In the genomic region with DNA sequence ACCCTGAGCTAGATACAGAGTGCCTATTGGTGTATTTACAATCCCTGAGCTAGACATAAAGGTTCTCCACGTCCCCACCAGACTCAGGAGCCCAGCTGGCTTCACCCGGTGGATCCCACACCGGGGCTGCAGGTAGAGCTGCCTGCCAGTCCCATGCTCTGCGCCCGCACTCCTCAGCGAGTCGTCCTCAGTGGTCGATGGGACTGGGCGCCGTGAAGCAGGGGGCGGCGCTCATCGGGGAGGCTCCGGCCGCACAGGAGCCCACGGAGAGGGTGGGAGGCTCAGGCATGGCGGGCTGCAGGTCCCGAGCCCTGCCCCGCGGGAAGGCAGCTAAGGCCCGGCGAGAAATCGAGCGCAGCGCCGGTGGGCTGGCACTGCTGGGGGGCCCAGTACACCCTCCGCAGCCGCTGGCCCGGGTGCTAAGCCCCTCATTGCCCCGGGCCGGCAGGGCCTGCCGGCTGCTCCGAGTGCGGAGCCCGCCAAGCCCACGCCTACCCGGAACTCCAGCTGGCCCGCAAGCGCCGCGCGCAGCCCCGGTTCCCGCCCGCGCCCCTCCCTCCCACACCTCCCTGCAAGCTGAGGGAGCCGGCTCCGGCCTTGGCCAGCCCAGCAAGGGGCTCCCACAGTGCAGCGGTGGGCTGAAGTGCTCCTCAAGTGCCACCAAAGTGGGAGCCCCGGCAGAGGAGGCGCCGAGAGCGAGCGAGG, we compare ENCODE assay signal across 11 cellular contexts. TPM values are rescaled to one million over a fixed set of nuclear protein-coding genes. Genes with fewer than 3 reads are reported as not detected.
A peak's percentile ranks its signal among the peaks of the same experiment; 100 is the strongest.
DNase-seq lines count a peak whose midpoint lies in the region; ATAC-seq and TF ChIP-seq lines count a peak whose summit lies in the region.
"Not testable (repeated sequence)": the region's sequence is repeated elsewhere in the genome, so short reads cannot be mapped to it uniquely, and the experiment has no call there.
"Had no signal": no experiment of that assay in that cellular context is flagged by ENCODE, and none has a peak within 500 bp of the region (broad histone marks: within the 10 kb centered on the region; RNA-seq: fewer than 3 reads in every experiment).

No MANE protein-coding gene starts in this region.

- H3K27ac Mint-ChIP-seq in HFFc6, result not testable (repeated sequence)
- peak overlapping the region; percentile 76 to 93 for H3K27ac Mint-ChIP-seq in T-cell
- peak overlapping the region; percentile 55 for H3K27ac Mint-ChIP-seq in activated naive CD4-positive, alpha-beta T cell treated with anti-CD3 and anti-CD28 coated beads, Interleukin-2, amount 50 U/mL, for 24 hours
- H3K27ac Mint-ChIP-seq in naive thymus-derived CD8-positive, alpha-beta T cell, result peak overlapping the region; percentile 84 to 95 (median 92)
- peak overlapping the region in 1 of 2 donors; percentile 86 for H3K27ac Mint-ChIP-seq in stimulated activated naive CD8-positive, alpha-beta T cell treated with anti-CD3 and anti-CD28 coated beads, Interleukin-15, amount 100 ng/mL, for 72 hours

- not testable (repeated sequence) for H3K9me3 Mint-ChIP-seq in HFFc6; T-cell; activated naive CD4-positive, alpha-beta T cell treated with anti-CD3 and anti-CD28 coated beads, Interleukin-2, amount 50 U/mL, for 24 hours; naive thymus-derived CD8-positive, alpha-beta T cell; stimulated activated naive CD8-positive, alpha-beta T cell treated with anti-CD3 and anti-CD28 coated beads, Interleukin-15, amount 100 ng/mL, for 72 hours

- H3K4me3 Mint-ChIP-seq in HFFc6 (peak overlapping the region; percentile 43; the same call in 1 of the 2 replicates), T-cell (peak overlapping the region; percentile 61 to 65 (median 62))
- H3K4me3 Mint-ChIP-seq in activated naive CD4-positive, alpha-beta T cell treated with anti-CD3 and anti-CD28 coated beads, Interleukin-2, amount 50 U/mL, for 24 hours, result peak overlapping the region; percentile 74
- peak overlapping the region in 7 of 10 donors; percentile 57 to 81 (median 66) for H3K4me3 Mint-ChIP-seq in naive thymus-derived CD8-positive, alpha-beta T cell
- H3K4me3 Mint-ChIP-seq in stimulated activated naive CD8-positive, alpha-beta T cell treated with anti-CD3 and anti-CD28 coated beads, Interleukin-15, amount 100 ng/mL, for 72 hours, result peak overlapping the region; percentile 70 to 81

- not testable (repeated sequence) for H3K4me1 Mint-ChIP-seq in HFFc6 (ENCODE audit: low read depth)
- H3K4me1 Mint-ChIP-seq in T-cell, result peaks cover 65 to 71% (median 68%) of the 10 kb centered on the region in 3 donors
- H3K4me1 Mint-ChIP-seq in activated naive CD4-positive, alpha-beta T cell treated with anti-CD3 and anti-CD28 coated beads, Interleukin-2, amount 50 U/mL, for 24 hours, result peaks cover 70% of the 10 kb centered on the region
- peaks cover 30 to 67% (median 60%) of the 10 kb centered on the region in 4 donors for H3K4me1 Mint-ChIP-seq in naive thymus-derived CD8-positive, alpha-beta T cell
- peaks cover 72% of the 10 kb centered on the region for H3K4me1 Mint-ChIP-seq in stimulated activated naive CD8-positive, alpha-beta T cell treated with anti-CD3 and anti-CD28 coated beads, Interleukin-15, amount 100 ng/mL, for 72 hours

- H3K4me1 ChIP-seq in effector memory CD4-positive, alpha-beta T cell (ENCODE audit: control insufficient read depth, insufficient read depth, low read length, poor library complexity, severe bottlenecking), result peaks cover 35% of the 10 kb centered on the region

- not testable (repeated sequence) for TF ChIP-seq CTCF in AG10803 (conservative IDR thresholded peaks at IDR 0.05; ENCODE audit: low read length); HFFc6 (IDR thresholded peaks at IDR 0.05)

- H3K4me3 ChIP-seq in AG10803 (ENCODE audit: low read length), result peak overlapping the region; percentile 20
- H3K4me3 ChIP-seq in effector memory CD4-positive, alpha-beta T cell (ENCODE audit: insufficient read depth, low read depth, low read length, poor library complexity, severe bottlenecking), result not testable (repeated sequence)

- not testable (repeated sequence) for H3K36me3 ChIP-seq in effector memory CD4-positive, alpha-beta T cell (ENCODE audit: control insufficient read depth, insufficient read depth, low read length)

- POLR2A ChIA-PET in T-cell (lab: Charles Lee), result interaction anchor here (0.6 to 1.1 kb wide), 2 partner anchors 12 to 19 kb away, joined by 3 read pairs; no protein-coding TSS in a partner anchor
- POLR2A ChIA-PET in naive thymus-derived CD8-positive, alpha-beta T cell (lab: Charles Lee), result interaction anchor here (0.9 to 4.2 kb wide), 7 partner anchors 21 to 91 kb away, joined by 3 to 63 read pairs (median 5); partner anchors contain the start of genes CD69 and CLEC2D

- peak overlapping the region; percentile 48 for H3K27ac ChIP-seq in effector memory CD4-positive, alpha-beta T cell (ENCODE audit: insufficient read depth, low read length, poor library complexity, severe bottlenecking)

- DNase-seq in AG10803 (ENCODE audit: low read depth); HFFc6; effector memory CD4-positive, alpha-beta T cell; stimulated activated naive CD8-positive, alpha-beta T cell treated with anti-CD3 and anti-CD28 coated beads, Interleukin-15, amount 100 ng/mL, for 72 hours: not testable (repeated sequence)
- DNase-seq in T-cell, result peak in 9 of 34 experiments; percentile 15 to 45 (median 26)
- DNase-seq in left ventricle myocardium superior, result peak; percentile 39
- peak in 2 of 10 donors; percentile 21 to 66 for DNase-seq in naive thymus-derived CD8-positive, alpha-beta T cell

- not testable (repeated sequence) for H3K27me3 ChIP-seq in effector memory CD4-positive, alpha-beta T cell (replicated peaks; ENCODE audit: control insufficient read depth, insufficient read depth, low read length, poor library complexity, severe bottlenecking)

- peaks cover 12% of the 10 kb centered on the region for H3K27me3 Mint-ChIP-seq in HFFc6 (ENCODE audit: insufficient read depth)
- H3K27me3 Mint-ChIP-seq in T-cell; activated naive CD4-positive, alpha-beta T cell treated with anti-CD3 and anti-CD28 coated beads, Interleukin-2, amount 50 U/mL, for 24 hours; naive thymus-derived CD8-positive, alpha-beta T cell; stimulated activated naive CD8-positive, alpha-beta T cell treated with anti-CD3 and anti-CD28 coated beads, Interleukin-15, amount 100 ng/mL, for 72 hours: not testable (repeated sequence)

- H3K36me3 Mint-ChIP-seq in HFFc6 (ENCODE audit: low read depth); T-cell; activated naive CD4-positive, alpha-beta T cell treated with anti-CD3 and anti-CD28 coated beads, Interleukin-2, amount 50 U/mL, for 24 hours; naive thymus-derived CD8-positive, alpha-beta T cell: not testable (repeated sequence)

- ATAC-seq in T-cell (replicated peaks in 1 of 4); left ventricle myocardium superior; naive thymus-derived CD8-positive, alpha-beta T cell; stimulated activated naive CD8-positive, alpha-beta T cell treated with anti-CD3 and anti-CD28 coated beads, Interleukin-15, amount 100 ng/mL, for 72 hours: not testable (repeated sequence)

- not testable (repeated sequence) for H3K9me3 ChIP-seq in effector memory CD4-positive, alpha-beta T cell (ENCODE audit: control insufficient read depth, low read length)

- intact Hi-C loops in left ventricle myocardium superior (cut with micrococcal nuclease), result not testable (repeated sequence)

- CTCF ChIA-PET in T-cell (lab: Charles Lee), result interaction anchor here (1.0 to 1.1 kb wide), 2 partner anchors 12 to 124 kb away, joined by 3 read pairs; no protein-coding TSS in a partner anchor

RNA-seq across cellular contexts. Expression of gene CLECL1, which starts 6.7 kb away (rescaled TPM):
- total RNA-seq in HFFc6 (2021; fragmentation: NEBNext Ultra II Directional; extraction: Animal tissue kit (Norgen Biotek cat#: 25700)), result not detected
- total RNA-seq in T-cell (1 to 10 TPM; 1.1 to 4.4 (median 2.9) TPM), left ventricle myocardium superior (not detected)
- under 1 TPM; 0.52 to 0.96 TPM for total RNA-seq in naive thymus-derived CD8-positive, alpha-beta T cell
- polyA plus RNA-seq in naive thymus-derived CD8-positive, alpha-beta T cell, result under 1 TPM in 1 of 3 donors, not detected in 2; 0.35 TPM
- total RNA-seq: A673, H1, prostate gland had no signal
- polyA plus RNA-seq: H1 had no signal

RNA-seq across cellular contexts. Expression of gene CD69, which starts 21.1 kb away (rescaled TPM):
- total RNA-seq in HFFc6 (2021; fragmentation: NEBNext Ultra II Directional; extraction: Animal tissue kit (Norgen Biotek cat#: 25700)), result not detected
- total RNA-seq in T-cell, result 100 to 1,000 TPM in 2 of 5 donors, 10 to 100 TPM in 3; 36.7 to 746 (median 39.4) TPM
- 1.1 TPM for total RNA-seq in left ventricle myocardium superior
- 10 to 100 TPM; 30.7 to 34.0 TPM for total RNA-seq in naive thymus-derived CD8-positive, alpha-beta T cell
- 100 to 1,000 TPM in 1 of 3 donors, 10 to 100 TPM in 2; 73.5 to 248 (median 87.9) TPM for polyA plus RNA-seq in naive thymus-derived CD8-positive, alpha-beta T cell
- total RNA-seq: A673, H1 had no signal
- polyA plus RNA-seq: H1 had no signal

Comparison
In these comparisons a context has a peak if more than half of its experiments do, and no peak if none do; other contexts are left out.
1. RNA of gene CD69, which starts 21.1 kb away (total RNA-seq): 36.7 to 746 TPM in T-cell and 30.7 to 34.0 TPM in naive thymus-derived CD8-positive, alpha-beta T cell; 1.1 TPM in left ventricle myocardium superior (single experiment) and not detected in HFFc6; every median in the first group is over 10 times any median in the second.
2. Peak in every context shown above with its lines, with median percentiles within 50 percentile points of each other: H3K4me3 Mint-ChIP-seq.